8 cellular contexts compared by ENCODE assay signal in genomic region chr16:83437036-83437435, GRCh38.
"Had no signal": no experiment of that assay in that cellular context is flagged by ENCODE, and none has a peak within 500 bp of the region (broad histone marks: within the 10 kb centered on the region; RNA-seq: fewer than 3 reads in every experiment).

No MANE protein-coding gene starts in this region.

- DNase-seq: GDM1, GF-D8 had no signal

- FAIRE-seq: G401.6, GM12878, GM12891, GM12892, GM18507, GM19239 had no signal

- H3K4me3 ChIP-seq: GM12878 had no signal

- ATAC-seq: GM12878 had no signal
